In the genomic region with DNA sequence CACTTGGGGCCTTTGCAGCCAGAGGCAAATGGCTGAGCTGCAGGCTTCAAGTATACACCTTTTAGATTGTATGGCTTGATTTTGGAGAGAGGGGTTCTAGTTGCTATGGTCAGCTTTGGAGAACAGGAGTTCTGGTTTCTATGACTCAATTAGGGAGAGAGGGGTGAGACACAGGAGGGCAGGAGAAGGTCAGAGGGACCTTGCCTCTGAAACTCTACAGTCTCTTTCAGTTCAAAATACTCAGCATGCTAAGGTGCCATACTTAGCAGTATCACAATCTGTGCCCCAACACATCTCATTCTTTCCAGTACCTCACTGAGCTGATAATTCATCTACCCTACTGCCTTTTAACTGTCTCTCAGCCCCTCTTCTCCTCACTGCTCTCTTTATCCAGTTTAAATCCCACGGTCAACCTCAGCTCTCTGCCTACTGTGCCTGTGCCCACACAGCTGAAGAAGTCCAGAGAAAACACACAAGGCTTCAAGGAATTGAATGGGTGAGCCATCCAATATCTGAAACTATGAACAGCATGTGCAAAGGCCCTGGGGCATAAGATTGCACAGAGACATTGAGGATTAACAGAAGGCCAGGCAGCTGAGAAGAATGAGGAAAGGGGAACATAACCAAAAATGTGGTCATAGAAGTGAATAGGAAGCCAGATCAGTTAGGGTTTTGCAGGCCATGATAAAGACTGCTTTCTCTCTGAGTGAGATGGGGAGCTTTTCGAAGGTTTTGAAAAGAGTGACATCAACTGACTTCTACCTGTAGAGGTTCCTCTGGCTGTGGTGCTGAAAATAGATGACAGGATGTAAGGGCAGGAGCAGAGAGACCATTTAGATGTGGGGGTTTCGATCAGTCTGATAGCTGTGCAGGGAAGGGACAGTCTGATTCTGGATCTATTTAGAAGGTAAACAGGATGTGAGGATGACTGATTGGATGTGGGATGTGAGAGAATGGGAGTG, we compare ENCODE assay signal across 16 cellular contexts. TPM values are rescaled to one million over a fixed set of nuclear protein-coding genes. Genes with fewer than 3 reads are reported as not detected.
DNase-seq lines count a peak whose midpoint lies in the region; ATAC-seq and TF ChIP-seq lines count a peak whose summit lies in the region.
"Had no signal": no experiment of that assay in that cellular context is flagged by ENCODE, and none has a peak within 500 bp of the region (broad histone marks: within the 10 kb centered on the region; RNA-seq: fewer than 3 reads in every experiment).

No MANE protein-coding gene starts in this region.

- H3K4me1 ChIP-seq in SK-N-SH (ENCODE audit: control insufficient read depth in 1 of 2, insufficient read depth in 2 of 2, low read depth in 1 of 2, low read length in 1 of 2): peaks cover 0 to 8% of the 10 kb centered on the region in 2 experiments; a peak in 1 of 4 replicates
- H3K4me1 ChIP-seq in smooth muscle cell (ENCODE audit: low read depth): peaks cover 18% of the 10 kb centered on the region
- H3K4me1 ChIP-seq: upper lobe of left lung had no signal

- H3K27me3 ChIP-seq in SK-N-SH (ENCODE audit: insufficient read depth) (no peaks in the 10 kb centered on the region), smooth muscle cell (ENCODE audit: low read depth) (no peaks in the 10 kb centered on the region)
- H3K27me3 ChIP-seq: upper lobe of left lung had no signal

- H3K4me2 ChIP-seq in SK-N-SH (no peak overlapping the region), smooth muscle cell (no peak overlapping the region)

- no peaks in the 10 kb centered on the region for H3K36me3 ChIP-seq in SK-N-SH (replicated peaks in 1 of 2; ENCODE audit: control insufficient read depth in 1 of 2, insufficient read depth in 2 of 2, low read length in 1 of 2)
- H3K36me3 ChIP-seq in smooth muscle cell (ENCODE audit: low read depth): no peaks in the 10 kb centered on the region
- H3K36me3 ChIP-seq: upper lobe of left lung had no signal

- ATAC-seq in SK-N-SH treated with all-trans-retinoic acid at 6 μM for 48 hours (no peak), GM21528 (IDR thresholded peaks at IDR 0.05; ENCODE audit: low FRiP score, unreplicated experiment) (peak; percentile 66), HG03175 (IDR thresholded peaks at IDR 0.05; ENCODE audit: unreplicated experiment) (peak; percentile 76)
- ATAC-seq: HCT116 had no signal

- DNase-seq in SK-N-SH (no peak), smooth muscle cell (lab: John Stamatoyannopoulos, UW; ENCODE audit: unreplicated experiment) (no peak), HEK293T (ENCODE audit: extremely low spot score) (no peak), RPMI8226 (no peak)
- no peak for DNase-seq in activated T-cell treated with anti-CD3 and anti-CD28 coated beads, Interleukin-2, amount 50 U/mL, for 48 hours
- DNase-seq: activated CD4-positive, alpha-beta T cell treated with anti-CD3 and anti-CD28 coated beads, Interleukin-2, amount 10 ng/mL, durations not matched to agents 7 days and 5 days; activated naive CD4-positive, alpha-beta T cell treated with Interleukin-2 at 50 U/mL for 16 hours; mammary epithelial cell; NCI-H187 treated with DMSO at 0.1 percent for 48 hours; upper lobe of left lung had no signal

- H3K79me2 ChIP-seq in SK-N-SH (ENCODE audit: insufficient read depth) (no peaks in the 10 kb centered on the region), smooth muscle cell (ENCODE audit: low read depth) (no peaks in the 10 kb centered on the region)

- H3K4me3 ChIP-seq in SK-N-SH (ENCODE audit: low read depth in 2 of 2, low read length in 1 of 2) (no peak overlapping the region), smooth muscle cell (no peak overlapping the region)
- H3K4me3 ChIP-seq: upper lobe of left lung had no signal

- TF ChIP-seq CTCF in SK-N-SH (IDR thresholded peaks at IDR 0.05) (no peak), smooth muscle cell (IDR thresholded peaks at IDR 0.05; ENCODE audit: borderline replicate concordance, insufficient read depth, poor library complexity, severe bottlenecking) (no peak)

- H3K9me2 ChIP-seq in SK-N-SH: no peaks in the 10 kb centered on the region

- no peak for TF ChIP-seq RAD21 in SK-N-SH (IDR thresholded peaks at IDR 0.05; ENCODE audit: low read length)

- H3K9ac ChIP-seq in SK-N-SH (no peak overlapping the region), smooth muscle cell (ENCODE audit: low read depth) (no peak overlapping the region)

- no peaks in the 10 kb centered on the region for H3K9me3 ChIP-seq in SK-N-SH
- no peaks in the 10 kb centered on the region for H3K9me3 ChIP-seq in smooth muscle cell (replicated peaks; ENCODE audit: low read depth)
- H3K9me3 ChIP-seq: upper lobe of left lung had no signal

- WGBS in SK-N-SH (ENCODE audit: low lambda C conversion rate): 88% methylated on average over 2 of the region's 3 CpGs
- WGBS in smooth muscle cell (ENCODE audit: low lambda C conversion rate): 94% methylated on average over 3 of the region's 3 CpGs

- POLR2A ChIA-PET in SK-N-SH (lab: Yijun Ruan, JAX): no interaction called here
- POLR2A ChIA-PET in HEK293T (lab: Yijun Ruan, JAX): no interaction called here

- no peaks in the 10 kb centered on the region for H3F3A ChIP-seq in SK-N-SH (replicated peaks; ENCODE audit: insufficient read depth)
- peaks cover 5% of the 10 kb centered on the region for H3F3A ChIP-seq in smooth muscle cell (ENCODE audit: low read depth)

- H2AFZ ChIP-seq in SK-N-SH (ENCODE audit: low read depth) (no peak overlapping the region), smooth muscle cell (ENCODE audit: low read depth) (no peak overlapping the region)

- H3K27ac ChIP-seq in SK-N-SH (ENCODE audit: low read depth in 2 of 2, low read length in 1 of 2) (no peak overlapping the region), smooth muscle cell (ENCODE audit: low read depth) (peak overlapping the region; percentile 95)
- H3K27ac ChIP-seq: epithelial cell of prostate, upper lobe of left lung had no signal

- H4K20me1 ChIP-seq in SK-N-SH (ENCODE audit: insufficient read depth) (no peaks in the 10 kb centered on the region), smooth muscle cell (ENCODE audit: low read depth) (no peaks in the 10 kb centered on the region)

- TF ChIP-seq EP300 in SK-N-SH (IDR thresholded peaks at IDR 0.05; ENCODE audit: borderline replicate concordance in 1 of 2, low read depth in 1 of 2, low read length in 1 of 2): no peak

- CTCF ChIA-PET in SK-N-SH (lab: Yijun Ruan, JAX): interaction anchor here (1.3 to 5.2 kb wide), 2 partner anchors 8 to 55 kb away, joined by 3 to 19 read pairs; a partner anchor contains a TSS
- CTCF ChIA-PET in HEK293T (lab: Yijun Ruan, JAX): interaction anchor here (0.6 kb wide), 1 partner anchor 33 kb away, joined by 3 read pairs; no protein-coding TSS in a partner anchor

TF ChIP-seq in SK-N-SH, 30 proteins besides CTCF, POLR2A, EP300 and RAD21 (continues in another document):
- no peak for TF ChIP-seq FOSL2 (IDR thresholded peaks at IDR 0.05; ENCODE audit: borderline replicate concordance, low read depth)

TF ChIP-seq in SK-N-SH treated with all-trans-retinoic acid at 6 μM for 48 hours, 23 proteins besides CTCF, POLR2A, EP300 and RAD21 (continues in another document):
- TF ChIP-seq PPARA (CRISPR knock-in tag; IDR thresholded peaks at IDR 0.05; ENCODE audit: borderline replicate concordance) (no peak), ESRRG (CRISPR knock-in tag; IDR thresholded peaks at IDR 0.05) (no peak), BACH2 (CRISPR knock-in tag; IDR thresholded peaks at IDR 0.05; ENCODE audit: borderline replicate concordance) (no peak), RARB (CRISPR knock-in tag; IDR thresholded peaks at IDR 0.05) (no peak), TOX (CRISPR knock-in tag; IDR thresholded peaks at IDR 0.05; ENCODE audit: borderline replicate concordance) (no peak)
- TF ChIP-seq, protein P1, sequence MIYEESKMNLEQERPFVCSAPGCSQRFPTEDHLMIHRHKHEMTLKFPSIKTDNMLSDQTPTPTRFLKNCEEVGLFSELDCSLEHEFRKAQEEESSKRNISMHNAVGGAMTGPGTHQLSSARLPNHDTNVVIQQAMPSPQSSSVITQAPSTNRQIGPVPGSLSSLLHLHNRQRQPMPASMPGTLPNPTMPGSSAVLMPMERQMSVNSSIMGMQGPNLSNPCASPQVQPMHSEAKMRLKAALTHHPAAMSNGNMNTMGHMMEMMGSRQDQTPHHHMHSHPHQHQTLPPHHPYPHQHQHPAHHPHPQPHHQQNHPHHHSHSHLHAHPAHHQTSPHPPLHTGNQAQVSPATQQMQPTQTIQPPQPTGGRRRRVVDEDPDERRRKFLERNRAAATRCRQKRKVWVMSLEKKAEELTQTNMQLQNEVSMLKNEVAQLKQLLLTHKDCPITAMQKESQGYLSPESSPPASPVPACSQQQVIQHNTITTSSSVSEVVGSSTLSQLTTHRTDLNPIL (CRISPR knock-in tag; IDR thresholded peaks at IDR 0.05; ENCODE audit: low read depth): no peak

TF ChIP-seq in HEK293T, 16 proteins besides CTCF, POLR2A, EP300 and RAD21:
- TF ChIP-seq TARDBP (IDR thresholded peaks at IDR 0.05) (no peak), NFRKB (IDR thresholded peaks at IDR 0.05) (no peak), HDGF (IDR thresholded peaks at IDR 0.05; ENCODE audit: borderline replicate concordance) (no peak), ARNT (IDR thresholded peaks at IDR 0.05) (no peak), BHLHE40 (IDR thresholded peaks at IDR 0.05; ENCODE audit: borderline replicate concordance) (no peak), SP1 (IDR thresholded peaks at IDR 0.05) (no peak), FOXK2 (IDR thresholded peaks at IDR 0.05) (no peak), CTBP1 (IDR thresholded peaks at IDR 0.05; ENCODE audit: borderline replicate concordance) (no peak), ZNF384 (IDR thresholded peaks at IDR 0.05) (no peak), FOXA1 (IDR thresholded peaks at IDR 0.05) (no peak), SUZ12 (IDR thresholded peaks at IDR 0.05) (no peak), FOXM1 (IDR thresholded peaks at IDR 0.05; ENCODE audit: borderline replicate concordance) (no peak), L3MBTL2 (conservative IDR thresholded peaks at IDR 0.05) (no peak), LEF1 (IDR thresholded peaks at IDR 0.05; ENCODE audit: borderline replicate concordance) (no peak), ELF4 (IDR thresholded peaks at IDR 0.05) (no peak)
- TF ChIP-seq, protein P2, sequence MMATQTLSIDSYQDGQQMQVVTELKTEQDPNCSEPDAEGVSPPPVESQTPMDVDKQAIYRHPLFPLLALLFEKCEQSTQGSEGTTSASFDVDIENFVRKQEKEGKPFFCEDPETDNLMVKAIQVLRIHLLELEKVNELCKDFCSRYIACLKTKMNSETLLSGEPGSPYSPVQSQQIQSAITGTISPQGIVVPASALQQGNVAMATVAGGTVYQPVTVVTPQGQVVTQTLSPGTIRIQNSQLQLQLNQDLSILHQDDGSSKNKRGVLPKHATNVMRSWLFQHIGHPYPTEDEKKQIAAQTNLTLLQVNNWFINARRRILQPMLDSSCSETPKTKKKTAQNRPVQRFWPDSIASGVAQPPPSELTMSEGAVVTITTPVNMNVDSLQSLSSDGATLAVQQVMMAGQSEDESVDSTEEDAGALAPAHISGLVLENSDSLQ (IDR thresholded peaks at IDR 0.05): no peak

RNA-seq across cellular contexts. Expression of a gene that starts 54.5 kb away (rescaled TPM):
- polyA plus RNA-seq in SK-N-SH (2012; rRNA removed) (0.02 TPM in 1 of 2 replicates, not detected in the other), smooth muscle cell (14.9 and 17.5 TPM in 2 replicates)
- 0.01 TPM in 1 of 2 replicates, not detected in the other for polyA plus RNA-seq in SK-N-SH (2012; cell fraction: cytosol; rRNA removed)
- polyA plus RNA-seq in SK-N-SH (2012; cell fraction: nucleus; rRNA removed): 0.02 and 0.08 TPM in 2 replicates
- 10.2 and 11.7 TPM in 2 replicates for total RNA-seq in smooth muscle cell
- total RNA-seq: activated CD4-positive, alpha-beta T cell treated with anti-CD3 and anti-CD28 coated beads, Interleukin-2, amount 10 ng/mL, durations not matched to agents 7 days and 5 days; mammary epithelial cell; osteocyte had no signal
- polyA plus RNA-seq: mammary epithelial cell had no signal

Comparison
In these comparisons a context has a peak if more than half of its experiments do, and no peak if none do; other contexts are left out.
1. RNA of a gene that starts 54.5 kb away (polyA plus RNA-seq): 14.9 to 17.5 TPM in smooth muscle cell; 0.01 to 0.08 TPM in SK-N-SH; every median in the first group is over 10 times any median in the second.